Comparison of ENCODE assay signal across 17 cellular contexts in genomic region chr7:421056-421991, GRCh38.
DNase-seq lines count a peak whose midpoint lies in the region; ATAC-seq and TF ChIP-seq lines count a peak whose summit lies in the region.
"Had no signal": no experiment of that assay in that cellular context is flagged by ENCODE, and none has a peak within 500 bp of the region (broad histone marks: within the 10 kb centered on the region; RNA-seq: fewer than 3 reads in every experiment).

No MANE protein-coding gene starts in this region.

- no peaks in the 10 kb centered on the region for H3K36me3 ChIP-seq in left ventricle myocardium inferior
- H3K36me3 ChIP-seq: gastroesophageal sphincter, neutrophil, suprapubic skin had no signal

- TF ChIP-seq CTCF in left ventricle myocardium inferior (IDR thresholded peaks at IDR 0.05; ENCODE audit: borderline replicate concordance): no peak

- H3K27me3 ChIP-seq in left ventricle myocardium inferior (ENCODE audit: low read depth): peaks cover 47% of the 10 kb centered on the region
- H3K27me3 ChIP-seq: neutrophil had no signal

- H3K27ac ChIP-seq in left ventricle myocardium inferior (replicated peaks): no peak overlapping the region
- H3K27ac ChIP-seq: gastroesophageal sphincter, neutrophil, suprapubic skin had no signal

- no peak overlapping the region for H3K4me3 ChIP-seq in left ventricle myocardium inferior
- H3K4me3 ChIP-seq: gastroesophageal sphincter, mucosa of descending colon, suprapubic skin had no signal

- H3K4me1 ChIP-seq in left ventricle myocardium inferior: peaks cover 14% of the 10 kb centered on the region

- ATAC-seq in left cardiac atrium (no peak), HG02678 (IDR thresholded peaks at IDR 0.05; ENCODE audit: unreplicated experiment) (no peak), GM18861 (IDR thresholded peaks at IDR 0.05; ENCODE audit: unreplicated experiment) (no peak)
- ATAC-seq: gastroesophageal sphincter, mucosa of descending colon had no signal

- intact Hi-C loops in left ventricle myocardium inferior (cut with micrococcal nuclease): no loop called here
- intact Hi-C loops in left cardiac atrium (cut with DNase I): no loop called here

- H3K9me3 ChIP-seq in left ventricle myocardium inferior (replicated peaks): peaks cover 21% of the 10 kb centered on the region
- H3K9me3 ChIP-seq: neutrophil, suprapubic skin had no signal

- DNase-seq in left ventricle myocardium inferior (peak; percentile 8), left cardiac atrium (no peak), NCI-H345 (lab: John Stamatoyannopoulos, UW) (peak; percentile 43), iPS-NIHi11 (ENCODE audit: low spot score) (peak; percentile 80), NCI-H1105 (lab: John Stamatoyannopoulos, UW) (no peak)
- DNase-seq: activated CD4-positive, alpha-beta T cell treated with anti-CD3 and anti-CD28 coated beads, Interleukin-2, amount 10 ng/mL, durations not matched to agents 7 days and 5 days; activated effector memory CD4-positive, alpha-beta T cell treated with Interleukin-2 at 50 U/mL for 16 hours; anterior cingulate cortex; NCI-H226; retina; stimulated activated CD4-positive, alpha-beta T cell treated with anti-CD3 and anti-CD28 coated beads, Interleukin-12 subunit alpha, Interleukin-12 subunit beta, amount 100 ng/mL, for 4 hours had no signal

Comparison
In these comparisons a context has a peak if more than half of its experiments do, and no peak if none do; other contexts are left out.
1. DNase-seq: peak in left ventricle myocardium inferior (single experiment), NCI-H345 (single experiment) and iPS-NIHi11 (single experiment); none in left cardiac atrium (single experiment) and NCI-H1105 (single experiment).